Comparison of ENCODE assay signal across 1 cellular context in genomic region chr2:16088035-16088696, GRCh38.
TF ChIP-seq lines count a peak whose summit lies in the region.

No MANE protein-coding gene starts in this region.

TF ChIP-seq in GM23338, 12 proteins besides CTCF, POLR2A, EP300 and RAD21 (continued from another document):
- TF ChIP-seq ZNF462 (CRISPR knock-in tag; IDR thresholded peaks at IDR 0.05) (no peak), ETS1 (IDR thresholded peaks at IDR 0.05) (no peak), NANOG (IDR thresholded peaks at IDR 0.05; ENCODE audit: borderline replicate concordance) (no peak)
